In the genomic region with DNA sequence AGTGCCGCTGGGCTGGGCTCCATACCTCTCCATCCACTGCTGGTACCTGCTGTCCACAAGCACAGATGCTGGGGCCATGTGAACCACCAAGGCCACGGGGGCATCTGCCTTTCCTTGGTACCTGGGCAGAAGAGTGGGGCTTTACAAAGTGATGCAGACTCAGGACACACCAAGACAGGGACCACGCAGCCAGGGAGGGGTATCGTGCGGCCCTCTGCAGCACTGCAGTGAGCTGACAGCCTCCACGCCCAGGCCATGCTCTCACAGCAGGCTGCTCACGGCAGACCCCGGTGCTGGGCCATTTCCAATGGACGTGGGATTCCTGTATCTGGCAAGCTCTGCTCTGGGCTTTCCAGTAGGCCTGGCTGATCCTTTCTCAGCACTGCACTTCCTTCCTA, we compare ENCODE assay signal across 2 cellular contexts.
TF ChIP-seq lines count a peak whose summit lies in the region.

No MANE protein-coding gene starts in this region.

TF ChIP-seq in A549, 52 proteins besides CTCF, POLR2A, EP300 and RAD21:
- TF ChIP-seq POLR2AphosphoS2 (conservative IDR thresholded peaks at IDR 0.05; ENCODE audit: low read length), result no peak
- TF ChIP-seq HEYL (CRISPR knock-in tag; IDR thresholded peaks at IDR 0.05), result no peak
- no peak for TF ChIP-seq MAZ (IDR thresholded peaks at IDR 0.05; ENCODE audit: borderline replicate concordance, low read depth, low read length)
- no peak for TF ChIP-seq HDAC2 (IDR thresholded peaks at IDR 0.05)
- TF ChIP-seq, protein P1, sequence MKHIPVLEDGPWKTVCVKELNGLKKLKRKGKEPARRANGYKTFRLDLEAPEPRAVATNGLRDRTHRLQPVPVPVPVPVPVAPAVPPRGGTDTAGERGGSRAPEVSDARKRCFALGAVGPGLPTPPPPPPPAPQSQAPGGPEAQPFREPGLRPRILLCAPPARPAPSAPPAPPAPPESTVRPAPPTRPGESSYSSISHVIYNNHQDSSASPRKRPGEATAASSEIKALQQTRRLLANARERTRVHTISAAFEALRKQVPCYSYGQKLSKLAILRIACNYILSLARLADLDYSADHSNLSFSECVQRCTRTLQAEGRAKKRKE (CRISPR knock-in tag; IDR thresholded peaks at IDR 0.05; ENCODE audit: low read depth), result no peak
- TF ChIP-seq, protein P2, sequence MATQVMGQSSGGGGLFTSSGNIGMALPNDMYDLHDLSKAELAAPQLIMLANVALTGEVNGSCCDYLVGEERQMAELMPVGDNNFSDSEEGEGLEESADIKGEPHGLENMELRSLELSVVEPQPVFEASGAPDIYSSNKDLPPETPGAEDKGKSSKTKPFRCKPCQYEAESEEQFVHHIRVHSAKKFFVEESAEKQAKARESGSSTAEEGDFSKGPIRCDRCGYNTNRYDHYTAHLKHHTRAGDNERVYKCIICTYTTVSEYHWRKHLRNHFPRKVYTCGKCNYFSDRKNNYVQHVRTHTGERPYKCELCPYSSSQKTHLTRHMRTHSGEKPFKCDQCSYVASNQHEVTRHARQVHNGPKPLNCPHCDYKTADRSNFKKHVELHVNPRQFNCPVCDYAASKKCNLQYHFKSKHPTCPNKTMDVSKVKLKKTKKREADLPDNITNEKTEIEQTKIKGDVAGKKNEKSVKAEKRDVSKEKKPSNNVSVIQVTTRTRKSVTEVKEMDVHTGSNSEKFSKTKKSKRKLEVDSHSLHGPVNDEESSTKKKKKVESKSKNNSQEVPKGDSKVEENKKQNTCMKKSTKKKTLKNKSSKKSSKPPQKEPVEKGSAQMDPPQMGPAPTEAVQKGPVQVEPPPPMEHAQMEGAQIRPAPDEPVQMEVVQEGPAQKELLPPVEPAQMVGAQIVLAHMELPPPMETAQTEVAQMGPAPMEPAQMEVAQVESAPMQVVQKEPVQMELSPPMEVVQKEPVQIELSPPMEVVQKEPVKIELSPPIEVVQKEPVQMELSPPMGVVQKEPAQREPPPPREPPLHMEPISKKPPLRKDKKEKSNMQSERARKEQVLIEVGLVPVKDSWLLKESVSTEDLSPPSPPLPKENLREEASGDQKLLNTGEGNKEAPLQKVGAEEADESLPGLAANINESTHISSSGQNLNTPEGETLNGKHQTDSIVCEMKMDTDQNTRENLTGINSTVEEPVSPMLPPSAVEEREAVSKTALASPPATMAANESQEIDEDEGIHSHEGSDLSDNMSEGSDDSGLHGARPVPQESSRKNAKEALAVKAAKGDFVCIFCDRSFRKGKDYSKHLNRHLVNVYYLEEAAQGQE (IDR thresholded peaks at IDR 0.05), result no peak
- TF ChIP-seq FOXS1 (CRISPR knock-in tag; IDR thresholded peaks at IDR 0.05), result no peak
- TF ChIP-seq NR3C1 (IDR thresholded peaks at IDR 0.05), result no peak
- TF ChIP-seq JUN (IDR thresholded peaks at IDR 0.05), result no peak
- TF ChIP-seq, protein P3, sequence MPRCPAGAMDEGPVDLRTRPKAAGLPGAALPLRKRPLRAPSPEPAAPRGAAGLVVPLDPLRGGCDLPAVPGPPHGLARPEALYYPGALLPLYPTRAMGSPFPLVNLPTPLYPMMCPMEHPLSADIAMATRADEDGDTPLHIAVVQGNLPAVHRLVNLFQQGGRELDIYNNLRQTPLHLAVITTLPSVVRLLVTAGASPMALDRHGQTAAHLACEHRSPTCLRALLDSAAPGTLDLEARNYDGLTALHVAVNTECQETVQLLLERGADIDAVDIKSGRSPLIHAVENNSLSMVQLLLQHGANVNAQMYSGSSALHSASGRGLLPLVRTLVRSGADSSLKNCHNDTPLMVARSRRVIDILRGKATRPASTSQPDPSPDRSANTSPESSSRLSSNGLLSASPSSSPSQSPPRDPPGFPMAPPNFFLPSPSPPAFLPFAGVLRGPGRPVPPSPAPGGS (IDR thresholded peaks at IDR 0.05), result no peak
- TF ChIP-seq EHF (CRISPR knock-in tag; IDR thresholded peaks at IDR 0.05), result no peak
- TF ChIP-seq BHLHE40 (IDR thresholded peaks at IDR 0.05; ENCODE audit: low read depth, low read length), result no peak
- TF ChIP-seq RNF2 (IDR thresholded peaks at IDR 0.05; ENCODE audit: borderline replicate concordance, low read depth), result no peak
- no peak for TF ChIP-seq PHF8 (IDR thresholded peaks at IDR 0.05; ENCODE audit: borderline replicate concordance, low read depth)
- no peak for TF ChIP-seq MYC (IDR thresholded peaks at IDR 0.05; ENCODE audit: borderline replicate concordance, low read length)
- TF ChIP-seq, protein P4, sequence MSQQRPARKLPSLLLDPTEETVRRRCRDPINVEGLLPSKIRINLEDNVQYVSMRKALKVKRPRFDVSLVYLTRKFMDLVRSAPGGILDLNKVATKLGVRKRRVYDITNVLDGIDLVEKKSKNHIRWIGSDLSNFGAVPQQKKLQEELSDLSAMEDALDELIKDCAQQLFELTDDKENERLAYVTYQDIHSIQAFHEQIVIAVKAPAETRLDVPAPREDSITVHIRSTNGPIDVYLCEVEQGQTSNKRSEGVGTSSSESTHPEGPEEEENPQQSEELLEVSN (IDR thresholded peaks at IDR 0.05; ENCODE audit: borderline replicate concordance, low read depth), result no peak
- TF ChIP-seq RCOR1 (IDR thresholded peaks at IDR 0.05; ENCODE audit: low read depth, low read length), result no peak

TF ChIP-seq in H1, 55 proteins besides CTCF, POLR2A, EP300 and RAD21:
- no peak for TF ChIP-seq CHD1 (IDR thresholded peaks at IDR 0.05; ENCODE audit: low read depth, low read length)
- TF ChIP-seq CTBP2 (IDR thresholded peaks at IDR 0.05; ENCODE audit: borderline replicate concordance, insufficient read depth, insufficient read length, low read length), result no peak
- TF ChIP-seq HDAC2 (IDR thresholded peaks at IDR 0.05; ENCODE audit: borderline replicate concordance in 1 of 2, low read depth in 2 of 2, low read length in 2 of 2), result no peak
- no peak for TF ChIP-seq EZH2 (IDR thresholded peaks at IDR 0.05; ENCODE audit: low read depth, low read length, severe bottlenecking)
- TF ChIP-seq, protein P5, sequence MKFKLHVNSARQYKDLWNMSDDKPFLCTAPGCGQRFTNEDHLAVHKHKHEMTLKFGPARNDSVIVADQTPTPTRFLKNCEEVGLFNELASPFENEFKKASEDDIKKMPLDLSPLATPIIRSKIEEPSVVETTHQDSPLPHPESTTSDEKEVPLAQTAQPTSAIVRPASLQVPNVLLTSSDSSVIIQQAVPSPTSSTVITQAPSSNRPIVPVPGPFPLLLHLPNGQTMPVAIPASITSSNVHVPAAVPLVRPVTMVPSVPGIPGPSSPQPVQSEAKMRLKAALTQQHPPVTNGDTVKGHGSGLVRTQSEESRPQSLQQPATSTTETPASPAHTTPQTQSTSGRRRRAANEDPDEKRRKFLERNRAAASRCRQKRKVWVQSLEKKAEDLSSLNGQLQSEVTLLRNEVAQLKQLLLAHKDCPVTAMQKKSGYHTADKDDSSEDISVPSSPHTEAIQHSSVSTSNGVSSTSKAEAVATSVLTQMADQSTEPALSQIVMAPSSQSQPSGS (IDR thresholded peaks at IDR 0.05; ENCODE audit: low read length), result no peak
- TF ChIP-seq TAF7 (optimal IDR thresholded peaks at IDR 0.05; ENCODE audit: borderline replicate concordance, low read depth, low read length), result no peak
- no peak for TF ChIP-seq JUND (IDR thresholded peaks at IDR 0.05; ENCODE audit: low read length)
- TF ChIP-seq CHD2 (IDR thresholded peaks at IDR 0.05; ENCODE audit: low read length), result no peak
- TF ChIP-seq RBBP5 (IDR thresholded peaks at IDR 0.05; ENCODE audit: borderline replicate concordance, low read depth, low read length), result no peak
- no peak for TF ChIP-seq CEBPB (IDR thresholded peaks at IDR 0.05; ENCODE audit: low read depth, low read length)
- no peak for TF ChIP-seq JUN (IDR thresholded peaks at IDR 0.05; ENCODE audit: low read depth, low read length)
- no peak for TF ChIP-seq SP2 (IDR thresholded peaks at IDR 0.05; ENCODE audit: low read length)
- TF ChIP-seq RXRA (IDR thresholded peaks at IDR 0.05; ENCODE audit: insufficient read depth, low read depth, low read length), result no peak
- no peak for TF ChIP-seq RFX5 (IDR thresholded peaks at IDR 0.05; ENCODE audit: borderline replicate concordance, low read depth, low read length)
- no peak for TF ChIP-seq KDM5A (IDR thresholded peaks at IDR 0.05; ENCODE audit: low read length)
- TF ChIP-seq RNF2 (IDR thresholded peaks at IDR 0.05; ENCODE audit: borderline replicate concordance, low read depth, low read length, missing control alignments, poor library complexity, severe bottlenecking), result no peak
